In genomic region chr12:50057896-50058670, GRCh38 we compare ENCODE assay signal across 8 cellular contexts. TPM values are rescaled to one million over a fixed set of nuclear protein-coding genes. Genes with fewer than 3 reads are reported as not detected.
DNase-seq lines count a peak whose midpoint lies in the region; ATAC-seq lines count a peak whose summit lies in the region.

No MANE protein-coding gene starts in this region.

- no peaks in the 10 kb centered on the region for H3K9me3 Mint-ChIP-seq in T-helper 2 cell treated with Interferon-gamma antibody and Interleukin-4, amounts not matched to agents 5 μg/mL and 100 μg/mL, for 36 hours
- H3K9me3 Mint-ChIP-seq in activated T-cell treated with anti-CD3 and anti-CD28 coated beads, Interleukin-2, amount 50 U/mL, for 4 hours = no peaks in the 10 kb centered on the region

- peak in 1 of 2 donors; percentile 3 for ATAC-seq in activated T-cell treated with anti-CD3 and anti-CD28 coated beads, Interleukin-2, amount 50 U/mL, for 4 hours

- H3K27ac Mint-ChIP-seq in T-helper 2 cell treated with Interferon-gamma antibody and Interleukin-4, amounts not matched to agents 5 μg/mL and 100 μg/mL, for 36 hours = no peak overlapping the region

- no peaks in the 10 kb centered on the region for H3K9me3 ChIP-seq in iPS-18a (ENCODE audit: control insufficient read depth, low read depth, low read length)

- DNase-seq in T-helper 2 cell treated with Interferon-gamma antibody and Interleukin-4, amounts not matched to agents 5 μg/mL and 100 μg/mL, for 36 hours (ENCODE audit: low spot score) = no peak
- DNase-seq in T-helper 2 cell = no peak
- DNase-seq in activated T-cell treated with anti-CD3 and anti-CD28 coated beads, Interleukin-2, amount 50 U/mL, for 4 hours = no peak
- DNase-seq in substantia nigra (lab: John Stamatoyannopoulos, UW) = peak in 8 of 49 donors; percentile 29 to 74 (median 36)
- no peak for DNase-seq in cerebellar nuclear complex (lab: John Stamatoyannopoulos, UW)
- no peak for DNase-seq in SIG-M5 (lab: John Stamatoyannopoulos, UW)
- DNase-seq in kidney tubule cell (ENCODE audit: low spot score) = no peak

- H3K27ac ChIP-seq in iPS-18a (ENCODE audit: low read length) = no peak overlapping the region
- H3K27ac ChIP-seq in substantia nigra (ENCODE audit: low read depth, low read length, poor library complexity, severe bottlenecking) = peak overlapping the region; percentile 76

- no peaks in the 10 kb centered on the region for H3K36me3 ChIP-seq in iPS-18a (ENCODE audit: control insufficient read depth, low read depth, low read length)

- no peaks in the 10 kb centered on the region for H3K36me3 Mint-ChIP-seq in T-helper 2 cell treated with Interferon-gamma antibody and Interleukin-4, amounts not matched to agents 5 μg/mL and 100 μg/mL, for 36 hours (ENCODE audit: low read depth)
- no peaks in the 10 kb centered on the region for H3K36me3 Mint-ChIP-seq in activated T-cell treated with anti-CD3 and anti-CD28 coated beads, Interleukin-2, amount 50 U/mL, for 4 hours (ENCODE audit: insufficient read depth)

- H3K27me3 Mint-ChIP-seq in T-helper 2 cell treated with Interferon-gamma antibody and Interleukin-4, amounts not matched to agents 5 μg/mL and 100 μg/mL, for 36 hours (ENCODE audit: low read depth) = peaks cover 19% of the 10 kb centered on the region
- peaks cover 38% of the 10 kb centered on the region for H3K27me3 Mint-ChIP-seq in activated T-cell treated with anti-CD3 and anti-CD28 coated beads, Interleukin-2, amount 50 U/mL, for 4 hours (ENCODE audit: low read depth)

- H3K4me1 ChIP-seq in iPS-18a (ENCODE audit: control insufficient read depth, low read depth, low read length) = peaks cover 10% of the 10 kb centered on the region

- H3K4me3 Mint-ChIP-seq in T-helper 2 cell treated with Interferon-gamma antibody and Interleukin-4, amounts not matched to agents 5 μg/mL and 100 μg/mL, for 36 hours = peak overlapping the region; percentile 71
- peak overlapping the region; percentile 58 for H3K4me3 Mint-ChIP-seq in activated T-cell treated with anti-CD3 and anti-CD28 coated beads, Interleukin-2, amount 50 U/mL, for 4 hours

- peaks cover 56% of the 10 kb centered on the region for H3K27me3 ChIP-seq in iPS-18a (ENCODE audit: control insufficient read depth, insufficient read depth, low read length)

- H3K4me1 Mint-ChIP-seq in T-helper 2 cell treated with Interferon-gamma antibody and Interleukin-4, amounts not matched to agents 5 μg/mL and 100 μg/mL, for 36 hours (ENCODE audit: low read depth) = peaks cover 38% of the 10 kb centered on the region
- peaks cover 28% of the 10 kb centered on the region for H3K4me1 Mint-ChIP-seq in activated T-cell treated with anti-CD3 and anti-CD28 coated beads, Interleukin-2, amount 50 U/mL, for 4 hours (ENCODE audit: low read depth)

- H3K9ac ChIP-seq in iPS-18a (ENCODE audit: low read length) = no peak overlapping the region

- peak overlapping the region; percentile 65 for H3K4me3 ChIP-seq in iPS-18a (ENCODE audit: low read length)

RNA-seq across cellular contexts. Expression of gene ASIC1, which starts 0.7 kb away (rescaled TPM):
- 1 to 10 TPM; 2.8 to 8.4 (median 7.7) TPM for total RNA-seq in activated T-cell treated with anti-CD3 and anti-CD28 coated beads, Interleukin-2, amount 50 U/mL, for 4 hours

RNA-seq across cellular contexts. Expression of gene SMARCD1, which starts 27.1 kb away (rescaled TPM):
- total RNA-seq in activated T-cell treated with anti-CD3 and anti-CD28 coated beads, Interleukin-2, amount 50 U/mL, for 4 hours = 10 to 100 TPM; 85.8 to 99.4 (median 97.6) TPM

RNA-seq across cellular contexts. Expression of gene RACGAP1, which starts 32.8 kb away (rescaled TPM):
- 10 to 100 TPM; 22.6 to 26.0 (median 25.6) TPM for total RNA-seq in activated T-cell treated with anti-CD3 and anti-CD28 coated beads, Interleukin-2, amount 50 U/mL, for 4 hours

RNA-seq across cellular contexts. Expression of gene GPD1, which starts 45.7 kb away (rescaled TPM):
- 1 to 10 TPM in 1 of 3 donors, under 1 TPM in 2; 0.60 to 1.2 (median 0.87) TPM for total RNA-seq in activated T-cell treated with anti-CD3 and anti-CD28 coated beads, Interleukin-2, amount 50 U/mL, for 4 hours

RNA-seq across cellular contexts. Expression of gene COX14, which starts 54.0 kb away (rescaled TPM):
- total RNA-seq in activated T-cell treated with anti-CD3 and anti-CD28 coated beads, Interleukin-2, amount 50 U/mL, for 4 hours = 10 to 100 TPM; 45.9 to 50.1 (median 46.5) TPM
